Comparison of ENCODE assay signal across 29 cellular contexts in the genomic region with DNA sequence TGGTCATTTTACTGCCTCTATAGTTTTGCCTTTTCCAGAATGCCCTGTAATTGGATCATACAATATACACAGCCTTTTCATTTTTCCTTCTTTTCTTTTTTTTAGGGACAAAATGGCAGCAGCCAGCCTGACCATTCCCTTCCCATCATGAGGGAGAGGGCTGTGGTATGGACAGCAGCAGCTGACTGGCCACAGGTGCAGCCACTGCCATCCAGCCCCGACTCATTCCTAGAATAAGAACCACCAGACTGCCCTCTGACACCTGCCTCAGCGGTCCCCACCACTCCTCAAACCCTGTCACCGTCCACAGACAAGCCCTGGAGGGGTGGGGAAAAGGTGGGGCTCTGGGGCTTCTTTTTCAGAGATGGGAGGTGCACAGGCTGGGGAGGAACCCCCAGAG.
"Had no signal": no experiment of that assay in that cellular context is flagged by ENCODE, and none has a peak within 500 bp of the region (broad histone marks: within the 10 kb centered on the region; RNA-seq: fewer than 3 reads in every experiment).

No MANE protein-coding gene starts in this region.

- H3K4me3 ChIP-seq: ascending aorta, cardiac muscle cell had no signal

- H3K4me1 ChIP-seq: ascending aorta had no signal

- H3K27ac ChIP-seq: ascending aorta, cardiac muscle cell, VCaP had no signal

- H3K36me3 ChIP-seq: ascending aorta, cardiac muscle cell had no signal

- H3K9me3 ChIP-seq: ascending aorta had no signal

- DNase-seq: activated B cell treated with CpG ODN at 0.5 μM for 24 hours; activated CD4-positive, alpha-beta memory T cell treated with anti-CD3 and anti-CD28 coated beads for 36 hours; activated CD4-positive, alpha-beta T cell treated with anti-CD3 and anti-CD28 coated beads for 4 hours; activated CD4-positive, alpha-beta T cell treated with anti-CD3 and anti-CD28 coated beads, Interleukin-2, amount 10 ng/mL, durations not matched to agents 24 days and 14 days; activated CD4-positive, alpha-beta T cell treated with anti-CD3 and anti-CD28 coated beads, Interleukin-2, amount 50 U/mL, for 1 hour; activated CD4-positive, alpha-beta T cell treated with anti-CD3 and anti-CD28 coated beads, Interleukin-2, amount 50 U/mL, for 4 hours; activated CD4-positive, CD25-positive, alpha-beta regulatory T cell treated with anti-CD3 and anti-CD28 coated beads, Interleukin-2, amount 50 U/mL, for 72 hours; activated CD8-positive, alpha-beta memory T cell treated with anti-CD3 and anti-CD28 coated beads, Interleukin-2, amount 50 U/mL, for 4 hours; activated CD8-positive, alpha-beta T cell treated with anti-CD3 and anti-CD28 coated beads for 36 hours; activated effector memory CD4-positive, alpha-beta T cell treated with anti-CD3 and anti-CD28 coated beads, Interleukin-2, amount 50 U/mL, for 16 hours; activated naive CD4-positive, alpha-beta T cell treated with anti-CD3 and anti-CD28 coated beads, Interleukin-2, amount 10 ng/mL, durations not matched to agents 7 days and 5 days; activated naive CD4-positive, alpha-beta T cell treated with Interleukin-2 at 50 U/mL for 16 hours; activated naive CD8-positive, alpha-beta T cell treated with anti-CD3 and anti-CD28 coated beads, Interleukin-2, amount 10 ng/mL, durations not matched to agents 7 days and 5 days; activated naive CD8-positive, alpha-beta T cell treated with anti-CD3 and anti-CD28 coated beads, Interleukin-2, amount 50 U/mL, for 24 hours; activated T-cell treated with anti-CD3 and anti-CD28 coated beads for 4 hours; activated T-cell treated with anti-CD3 and anti-CD28 coated beads, Interleukin-2, amount 50 U/mL, for 1 hour; activated T-cell treated with anti-CD3 and anti-CD28 coated beads, Interleukin-2, amount 50 U/mL, for 4 hours; activated T-cell treated with anti-CD3 and anti-CD28 coated beads, Interleukin-2, amount 50 U/mL, for 72 hours; amygdala; anterior cingulate cortex; caudate nucleus; cerebellar nuclear complex; T-helper 1 cell; T-helper 2 cell; T-helper 9 cell had no signal

- H3K27me3 ChIP-seq: ascending aorta, cardiac muscle cell had no signal

- ATAC-seq: activated CD8-positive, alpha-beta T cell treated with anti-CD3 and anti-CD28 coated beads for 36 hours; activated naive CD8-positive, alpha-beta T cell treated with anti-CD3 and anti-CD28 coated beads, Interleukin-2, amount 50 U/mL, for 24 hours; activated T-cell treated with anti-CD3 and anti-CD28 coated beads, Interleukin-2, amount 50 U/mL, for 4 hours; activated T-cell treated with anti-CD3 and anti-CD28 coated beads, Interleukin-2, amount 50 U/mL, for 72 hours; activated T-helper 17 cell treated with anti-CD3 and anti-CD28 coated beads, Interleukin-2, amount 50 U/mL, for 72 hours had no signal
